In genomic region chr14:102629700-102630365, GRCh38 we compare ENCODE assay signal across 1 cellular context.
TF ChIP-seq lines count a peak whose summit lies in the region.

No MANE protein-coding gene starts in this region.

TF ChIP-seq in HEK293, 187 proteins besides CTCF, POLR2A, EP300 and RAD21 (continued from another document and continues in another):
- TF ChIP-seq ZBTB49 (tag by site-specific recombination; IDR thresholded peaks at IDR 0.05; ENCODE audit: low read depth) (no peak), ZNF701 (tag by site-specific recombination; IDR thresholded peaks at IDR 0.05) (no peak), ZNF350 (tag by site-specific recombination; IDR thresholded peaks at IDR 0.05) (no peak), PRDM4 (tag by site-specific recombination; IDR thresholded peaks at IDR 0.05) (0 out of 2 replicates have a peak, but pooled peaks have one; percentile 24), ZNF777 (tag by site-specific recombination; IDR thresholded peaks at IDR 0.05; ENCODE audit: borderline replicate concordance) (no peak), WT1 (tag by site-specific recombination; IDR thresholded peaks at IDR 0.05) (peak; percentile 93), ZBTB48 (tag by site-specific recombination; IDR thresholded peaks at IDR 0.05) (no peak), ZNF416 (tag by site-specific recombination; IDR thresholded peaks at IDR 0.05) (no peak), REST (tag by site-specific recombination; IDR thresholded peaks at IDR 0.05) (no peak), ZNF518A (tag by site-specific recombination; conservative IDR thresholded peaks at IDR 0.05; ENCODE audit: low read depth) (0 out of 2 replicates have a peak, but pooled peaks have one; percentile 18), HOXA7 (CRISPR knock-in tag; IDR thresholded peaks at IDR 0.05; ENCODE audit: borderline replicate concordance) (no peak), ZIC2 (tag by site-specific recombination; IDR thresholded peaks at IDR 0.05) (peak; percentile 24; the same call in 1 of the 2 replicates), ZNF133 (tag by site-specific recombination; IDR thresholded peaks at IDR 0.05) (no peak), ZNF654 (tag by site-specific recombination; IDR thresholded peaks at IDR 0.05; ENCODE audit: low read depth) (no peak), ZNF629 (tag by site-specific recombination; IDR thresholded peaks at IDR 0.05) (no peak), ZNF223 (tag by site-specific recombination; IDR thresholded peaks at IDR 0.05) (no peak), ZBTB1 (tag by site-specific recombination; IDR thresholded peaks at IDR 0.05) (no peak), ZNF776 (tag by site-specific recombination; IDR thresholded peaks at IDR 0.05; ENCODE audit: borderline replicate concordance) (no peak), ZNF19 (tag by site-specific recombination; IDR thresholded peaks at IDR 0.05; ENCODE audit: low read depth) (no peak), MEIS1 (CRISPR knock-in tag; IDR thresholded peaks at IDR 0.05; ENCODE audit: borderline replicate concordance) (no peak), SALL2 (tag by site-specific recombination; IDR thresholded peaks at IDR 0.05; ENCODE audit: borderline replicate concordance) (no peak), KLF10 (tag by site-specific recombination; IDR thresholded peaks at IDR 0.05) (no peak), MYNN (tag by site-specific recombination; IDR thresholded peaks at IDR 0.05; ENCODE audit: borderline replicate concordance) (no peak), ZNF621 (tag by site-specific recombination; IDR thresholded peaks at IDR 0.05) (no peak), ZNF561 (tag by site-specific recombination; IDR thresholded peaks at IDR 0.05; ENCODE audit: borderline replicate concordance) (peak; percentile 65; the same call in 1 of the 2 replicates), ZNF366 (tag by site-specific recombination; conservative IDR thresholded peaks at IDR 0.05) (no peak), SCRT2 (tag by site-specific recombination; IDR thresholded peaks at IDR 0.05) (no peak), ZBTB21 (tag by site-specific recombination; IDR thresholded peaks at IDR 0.05) (no peak), PRDM10 (tag by site-specific recombination; IDR thresholded peaks at IDR 0.05) (peak; percentile 78)
- TF ChIP-seq, protein P1, sequence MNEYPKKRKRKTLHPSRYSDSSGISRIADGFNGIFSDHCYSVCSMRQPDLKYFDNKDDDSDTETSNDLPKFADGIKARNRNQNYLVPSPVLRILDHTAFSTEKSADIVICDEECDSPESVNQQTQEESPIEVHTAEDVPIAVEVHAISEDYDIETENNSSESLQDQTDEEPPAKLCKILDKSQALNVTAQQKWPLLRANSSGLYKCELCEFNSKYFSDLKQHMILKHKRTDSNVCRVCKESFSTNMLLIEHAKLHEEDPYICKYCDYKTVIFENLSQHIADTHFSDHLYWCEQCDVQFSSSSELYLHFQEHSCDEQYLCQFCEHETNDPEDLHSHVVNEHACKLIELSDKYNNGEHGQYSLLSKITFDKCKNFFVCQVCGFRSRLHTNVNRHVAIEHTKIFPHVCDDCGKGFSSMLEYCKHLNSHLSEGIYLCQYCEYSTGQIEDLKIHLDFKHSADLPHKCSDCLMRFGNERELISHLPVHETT (tag by site-specific recombination; IDR thresholded peaks at IDR 0.05) = no peak
- TF ChIP-seq, protein P2, sequence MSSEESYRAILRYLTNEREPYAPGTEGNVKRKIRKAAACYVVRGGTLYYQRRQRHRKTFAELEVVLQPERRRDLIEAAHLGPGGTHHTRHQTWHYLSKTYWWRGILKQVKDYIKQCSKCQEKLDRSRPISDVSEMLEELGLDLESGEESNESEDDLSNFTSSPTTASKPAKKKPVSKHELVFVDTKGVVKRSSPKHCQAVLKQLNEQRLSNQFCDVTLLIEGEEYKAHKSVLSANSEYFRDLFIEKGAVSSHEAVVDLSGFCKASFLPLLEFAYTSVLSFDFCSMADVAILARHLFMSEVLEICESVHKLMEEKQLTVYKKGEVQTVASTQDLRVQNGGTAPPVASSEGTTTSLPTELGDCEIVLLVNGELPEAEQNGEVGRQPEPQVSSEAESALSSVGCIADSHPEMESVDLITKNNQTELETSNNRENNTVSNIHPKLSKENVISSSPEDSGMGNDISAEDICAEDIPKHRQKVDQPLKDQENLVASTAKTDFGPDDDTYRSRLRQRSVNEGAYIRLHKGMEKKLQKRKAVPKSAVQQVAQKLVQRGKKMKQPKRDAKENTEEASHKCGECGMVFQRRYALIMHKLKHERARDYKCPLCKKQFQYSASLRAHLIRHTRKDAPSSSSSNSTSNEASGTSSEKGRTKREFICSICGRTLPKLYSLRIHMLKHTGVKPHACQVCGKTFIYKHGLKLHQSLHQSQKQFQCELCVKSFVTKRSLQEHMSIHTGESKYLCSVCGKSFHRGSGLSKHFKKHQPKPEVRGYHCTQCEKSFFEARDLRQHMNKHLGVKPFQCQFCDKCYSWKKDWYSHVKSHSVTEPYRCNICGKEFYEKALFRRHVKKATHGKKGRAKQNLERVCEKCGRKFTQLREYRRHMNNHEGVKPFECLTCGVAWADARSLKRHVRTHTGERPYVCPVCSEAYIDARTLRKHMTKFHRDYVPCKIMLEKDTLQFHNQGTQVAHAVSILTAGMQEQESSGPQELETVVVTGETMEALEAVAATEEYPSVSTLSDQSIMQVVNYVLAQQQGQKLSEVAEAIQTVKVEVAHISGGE (tag by site-specific recombination; conservative IDR thresholded peaks at IDR 0.05; ENCODE audit: low read depth) = no peak
- TF ChIP-seq, protein P3, sequence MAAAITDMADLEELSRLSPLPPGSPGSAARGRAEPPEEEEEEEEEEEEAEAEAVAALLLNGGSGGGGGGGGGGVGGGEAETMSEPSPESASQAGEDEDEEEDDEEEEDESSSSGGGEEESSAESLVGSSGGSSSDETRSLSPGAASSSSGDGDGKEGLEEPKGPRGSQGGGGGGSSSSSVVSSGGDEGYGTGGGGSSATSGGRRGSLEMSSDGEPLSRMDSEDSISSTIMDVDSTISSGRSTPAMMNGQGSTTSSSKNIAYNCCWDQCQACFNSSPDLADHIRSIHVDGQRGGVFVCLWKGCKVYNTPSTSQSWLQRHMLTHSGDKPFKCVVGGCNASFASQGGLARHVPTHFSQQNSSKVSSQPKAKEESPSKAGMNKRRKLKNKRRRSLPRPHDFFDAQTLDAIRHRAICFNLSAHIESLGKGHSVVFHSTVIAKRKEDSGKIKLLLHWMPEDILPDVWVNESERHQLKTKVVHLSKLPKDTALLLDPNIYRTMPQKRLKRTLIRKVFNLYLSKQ (tag by site-specific recombination; IDR thresholded peaks at IDR 0.05; ENCODE audit: borderline replicate concordance) = no peak
